Comparison of ENCODE assay signal across 11 cellular contexts in genomic region chr19:55319786-55320185, GRCh38. TPM values are rescaled to one million over a fixed set of nuclear protein-coding genes. Genes with fewer than 3 reads are reported as not detected.
DNase-seq lines count a peak whose midpoint lies in the region; ATAC-seq and TF ChIP-seq lines count a peak whose summit lies in the region.
"Had no signal": no experiment of that assay in that cellular context is flagged by ENCODE, and none has a peak within 500 bp of the region (broad histone marks: within the 10 kb centered on the region; RNA-seq: fewer than 3 reads in every experiment).

No MANE protein-coding gene starts in this region.

- peak overlapping the region in 1 of 2 donors; percentile 82 for H3K27ac Mint-ChIP-seq in activated naive CD4-positive, alpha-beta T cell treated with anti-CD3 and anti-CD28 coated beads, Interleukin-2, amount 50 U/mL, for 72 hours

- H3F3A ChIP-seq in smooth muscle cell (ENCODE audit: low read depth), result no peaks in the 10 kb centered on the region

- intact Hi-C loops in colonic mucosa (cut with DNase I), result no loop called here

- H3K9me3 Mint-ChIP-seq in activated naive CD4-positive, alpha-beta T cell treated with anti-CD3 and anti-CD28 coated beads, Interleukin-2, amount 50 U/mL, for 72 hours, result no peaks in the 10 kb centered on the region

- H3K9me3 ChIP-seq in hepatocyte (ENCODE audit: low read depth), result no peaks in the 10 kb centered on the region
- no peaks in the 10 kb centered on the region for H3K9me3 ChIP-seq in smooth muscle cell (replicated peaks; ENCODE audit: low read depth)
- no peaks in the 10 kb centered on the region for H3K9me3 ChIP-seq in colonic mucosa

- H3K4me2 ChIP-seq in hepatocyte (peak overlapping the region; percentile 78), smooth muscle cell (peak overlapping the region; percentile 85)
- H3K4me2 ChIP-seq: KMS-11 had no signal

- WGBS in hepatocyte (ENCODE audit: low lambda C conversion rate, missing lambda C conversion rate), result 16% methylated on average over 21 of the region's 21 CpGs
- WGBS in smooth muscle cell (ENCODE audit: low lambda C conversion rate), result 26% methylated on average over 21 of the region's 21 CpGs

- no peaks in the 10 kb centered on the region for H3K9me2 ChIP-seq in hepatocyte (replicated peaks; ENCODE audit: insufficient read depth)

- DNase-seq in NCI-H345 (lab: John Stamatoyannopoulos, UW), result peak; percentile 7
- DNase-seq in NCI-H345 treated with DMSO at 0.1 percent for 48 hours (lab: John Stamatoyannopoulos, UW; ENCODE audit: unreplicated experiment), result no peak
- peak; percentile 72 for DNase-seq in hepatocyte (ENCODE audit: low spot score)
- no peak for DNase-seq in smooth muscle cell (lab: John Stamatoyannopoulos, UW; ENCODE audit: unreplicated experiment)
- DNase-seq in activated naive CD4-positive, alpha-beta T cell treated with anti-CD3 and anti-CD28 coated beads, Interleukin-2, amount 50 U/mL, for 72 hours (ENCODE audit: low spot score in 2 of 2), result no peak
- DNase-seq in midbrain (lab: John Stamatoyannopoulos, UW), result no peak
- DNase-seq in colonic mucosa, result no peak
- DNase-seq: activated CD4-positive, alpha-beta T cell treated with anti-CD3 and anti-CD28 coated beads for 4 hours had no signal

- no peaks in the 10 kb centered on the region for H3K79me2 ChIP-seq in hepatocyte
- no peaks in the 10 kb centered on the region for H3K79me2 ChIP-seq in smooth muscle cell (ENCODE audit: low read depth)

- H3K27me3 ChIP-seq in hepatocyte (no peaks in the 10 kb centered on the region), smooth muscle cell (ENCODE audit: low read depth) (no peaks in the 10 kb centered on the region), colonic mucosa (no peaks in the 10 kb centered on the region)

- peaks cover 6% of the 10 kb centered on the region for H3K4me1 ChIP-seq in hepatocyte (ENCODE audit: insufficient read depth)
- H3K4me1 ChIP-seq in smooth muscle cell (ENCODE audit: low read depth), result no peaks in the 10 kb centered on the region
- H3K4me1 ChIP-seq in colonic mucosa, result no peaks in the 10 kb centered on the region

- no peak overlapping the region for H3K27ac ChIP-seq in hepatocyte
- H3K27ac ChIP-seq in smooth muscle cell (ENCODE audit: low read depth), result no peak overlapping the region
- H3K27ac ChIP-seq in colonic mucosa, result no peak overlapping the region
- H3K27ac ChIP-seq: KMS-11 had no signal

- H3K36me3 Mint-ChIP-seq in activated naive CD4-positive, alpha-beta T cell treated with anti-CD3 and anti-CD28 coated beads, Interleukin-2, amount 50 U/mL, for 72 hours, result no peaks in the 10 kb centered on the region

- no peak for TF ChIP-seq CTCF in hepatocyte (IDR thresholded peaks at IDR 0.05; ENCODE audit: poor library complexity)
- no peak for TF ChIP-seq CTCF in smooth muscle cell (IDR thresholded peaks at IDR 0.05; ENCODE audit: borderline replicate concordance, insufficient read depth, poor library complexity, severe bottlenecking)
- TF ChIP-seq CTCF in colonic mucosa (IDR thresholded peaks at IDR 0.05), result no peak

- H3K36me3 ChIP-seq in hepatocyte (replicated peaks; ENCODE audit: insufficient read depth, low read depth), result no peaks in the 10 kb centered on the region
- H3K36me3 ChIP-seq in smooth muscle cell (ENCODE audit: low read depth), result no peaks in the 10 kb centered on the region
- no peaks in the 10 kb centered on the region for H3K36me3 ChIP-seq in colonic mucosa

- H4K20me1 ChIP-seq in hepatocyte (ENCODE audit: insufficient read depth, poor library complexity, severe bottlenecking) (no peaks in the 10 kb centered on the region), smooth muscle cell (ENCODE audit: low read depth) (no peaks in the 10 kb centered on the region)

- H3K9ac ChIP-seq in smooth muscle cell (ENCODE audit: low read depth), result no peak overlapping the region
- no peak overlapping the region for H3K9ac ChIP-seq in colonic mucosa (ENCODE audit: low read depth in 2 of 2, low read length in 2 of 2)
- H3K9ac ChIP-seq: KMS-11 had no signal

- ATAC-seq in SK-N-SH treated with all-trans-retinoic acid at 6 μM for 48 hours, result peak; percentile 93
- no peak for ATAC-seq in activated naive CD4-positive, alpha-beta T cell treated with anti-CD3 and anti-CD28 coated beads, Interleukin-2, amount 50 U/mL, for 72 hours

- H3K4me3 ChIP-seq in hepatocyte, result no peak overlapping the region
- H3K4me3 ChIP-seq in smooth muscle cell, result peak overlapping the region; percentile 32
- no peak overlapping the region for H3K4me3 ChIP-seq in colonic mucosa

- peak overlapping the region; percentile 36 for H2AFZ ChIP-seq in hepatocyte
- peak overlapping the region; percentile 84 for H2AFZ ChIP-seq in smooth muscle cell (ENCODE audit: low read depth)

TF ChIP-seq in SK-N-SH treated with all-trans-retinoic acid at 6 μM for 48 hours, 23 proteins besides CTCF, POLR2A, EP300 and RAD21 (continues in another document):
- no peak for TF ChIP-seq POU6F1 (CRISPR knock-in tag; IDR thresholded peaks at IDR 0.05; ENCODE audit: borderline replicate concordance, low read depth)
- TF ChIP-seq RARB (CRISPR knock-in tag; IDR thresholded peaks at IDR 0.05), result no peak
- TF ChIP-seq SNAI2 (CRISPR knock-in tag; IDR thresholded peaks at IDR 0.05), result no peak
- TF ChIP-seq CREB5 (CRISPR knock-in tag; IDR thresholded peaks at IDR 0.05; ENCODE audit: low read depth), result no peak
- no peak for TF ChIP-seq ARNTL (CRISPR knock-in tag; IDR thresholded peaks at IDR 0.05; ENCODE audit: borderline replicate concordance, low read depth)
- no peak for TF ChIP-seq BACH2 (CRISPR knock-in tag; IDR thresholded peaks at IDR 0.05; ENCODE audit: borderline replicate concordance)

RNA-seq across cellular contexts. Expression of gene TMEM150B, which starts 5.4 kb away (rescaled TPM):
- total RNA-seq in hepatocyte, result 10.6 and 25.4 TPM in 2 replicates
- polyA plus RNA-seq in hepatocyte, result 8.1 and 9.2 TPM in 2 replicates
- total RNA-seq in smooth muscle cell, result not detected in 2 replicates
- 0.22 TPM in 1 of 2 replicates, not detected in the other for polyA plus RNA-seq in smooth muscle cell
- not detected for total RNA-seq in activated naive CD4-positive, alpha-beta T cell treated with anti-CD3 and anti-CD28 coated beads, Interleukin-2, amount 50 U/mL, for 72 hours
- total RNA-seq in colonic mucosa, result 10 to 100 TPM in 1 of 2 donors, 1 to 10 TPM in 1; 9.7 to 47.2 TPM
- total RNA-seq: epithelial cell of proximal tubule had no signal

RNA-seq across cellular contexts. Expression of gene KMT5C, which starts 19.9 kb away (rescaled TPM):
- total RNA-seq in hepatocyte (13.6 and 22.8 TPM in 2 replicates), smooth muscle cell (12.2 and 26.1 TPM in 2 replicates), colonic mucosa (10 to 100 TPM; 14.9 to 24.9 TPM)
- polyA plus RNA-seq in hepatocyte (23.6 and 38.0 TPM in 2 replicates), smooth muscle cell (23.2 and 27.2 TPM in 2 replicates)
- 10 to 100 TPM; 30.7 to 56.2 TPM for total RNA-seq in activated naive CD4-positive, alpha-beta T cell treated with anti-CD3 and anti-CD28 coated beads, Interleukin-2, amount 50 U/mL, for 72 hours

RNA-seq across cellular contexts. Expression of gene COX6B2, which starts 34.7 kb away (rescaled TPM):
- 0.20 and 0.50 TPM in 2 replicates for total RNA-seq in hepatocyte
- polyA plus RNA-seq in hepatocyte, result 4.5 and 7.8 TPM in 2 replicates
- total RNA-seq in smooth muscle cell, result 0.18 and 0.31 TPM in 2 replicates
- polyA plus RNA-seq in smooth muscle cell, result 1.7 and 1.9 TPM in 2 replicates
- under 1 TPM; 0.39 to 0.95 TPM for total RNA-seq in activated naive CD4-positive, alpha-beta T cell treated with anti-CD3 and anti-CD28 coated beads, Interleukin-2, amount 50 U/mL, for 72 hours
- total RNA-seq in colonic mucosa, result 10 to 100 TPM; 12.9 to 15.2 TPM

RNA-seq across cellular contexts. Expression of gene BRSK1, which starts 36.0 kb away (rescaled TPM):
- 3.3 and 13.2 TPM in 2 replicates for total RNA-seq in hepatocyte
- polyA plus RNA-seq in hepatocyte, result 2.4 and 2.7 TPM in 2 replicates
- 5.0 and 10.4 TPM in 2 replicates for total RNA-seq in smooth muscle cell
- 3.0 and 3.3 TPM in 2 replicates for polyA plus RNA-seq in smooth muscle cell
- 1 to 10 TPM; 6.7 to 8.4 TPM for total RNA-seq in activated naive CD4-positive, alpha-beta T cell treated with anti-CD3 and anti-CD28 coated beads, Interleukin-2, amount 50 U/mL, for 72 hours
- 1 to 10 TPM in 1 of 2 donors, under 1 TPM in 1; 0.59 to 2.3 TPM for total RNA-seq in colonic mucosa

RNA-seq across cellular contexts. Expression of gene HSPBP1, which starts 39.9 kb away (rescaled TPM):
- total RNA-seq in hepatocyte, result 31.5 and 33.9 TPM in 2 replicates
- polyA plus RNA-seq in hepatocyte, result 52.2 and 54.5 TPM in 2 replicates
- total RNA-seq in smooth muscle cell, result 21.5 and 22.1 TPM in 2 replicates
- polyA plus RNA-seq in smooth muscle cell, result 66.5 and 80.0 TPM in 2 replicates
- total RNA-seq in activated naive CD4-positive, alpha-beta T cell treated with anti-CD3 and anti-CD28 coated beads, Interleukin-2, amount 50 U/mL, for 72 hours, result 10 to 100 TPM; 24.9 to 40.8 TPM
- 10 to 100 TPM; 29.0 to 82.3 TPM for total RNA-seq in colonic mucosa

Comparison
In these comparisons a context has a peak if more than half of its experiments do, and no peak if none do; other contexts are left out.
1. DNase-seq: peak in NCI-H345 (single experiment) and hepatocyte (single experiment); none in NCI-H345 treated with DMSO at 0.1 percent for 48 hours (single experiment), smooth muscle cell (single experiment), activated naive CD4-positive, alpha-beta T cell treated with anti-CD3 and anti-CD28 coated beads, Interleukin-2, amount 50 U/mL, for 72 hours (0 of 2), midbrain (single experiment) and colonic mucosa (single experiment).